Comparison of ENCODE assay signal across 7 cellular contexts in the genomic region with DNA sequence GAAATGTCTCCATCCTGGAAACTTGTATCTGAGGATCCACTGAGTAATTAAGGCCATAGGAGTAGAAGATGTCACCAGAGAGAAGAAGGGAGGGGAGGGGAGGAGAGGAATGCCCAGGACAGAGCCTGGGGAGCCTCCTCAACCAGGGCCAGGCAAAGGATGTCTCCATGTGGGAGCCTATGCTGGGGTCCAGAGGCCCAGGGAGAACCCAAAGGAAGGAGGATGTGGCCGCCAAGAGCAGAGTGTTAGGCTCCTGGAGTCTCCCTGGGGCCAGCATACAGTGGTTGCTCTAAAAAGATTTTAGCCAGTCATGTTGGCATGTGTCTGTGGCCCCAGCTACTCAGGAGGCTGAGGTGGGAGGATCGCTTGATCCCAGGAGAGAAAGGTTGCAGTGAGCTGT.
"Had no signal": no experiment of that assay in that cellular context is flagged by ENCODE, and none has a peak within 500 bp of the region (broad histone marks: within the 10 kb centered on the region; RNA-seq: fewer than 3 reads in every experiment).

No MANE protein-coding gene starts in this region.

- H3K4me3 Mint-ChIP-seq: GM23338, H9, HFFc6, IgD-negative memory B cell had no signal

- H3K27ac ChIP-seq: HL-60 had no signal

- H3K4me3 ChIP-seq: GM23338 had no signal

- H3K4me2 ChIP-seq: GM23338 had no signal

- H3K36me3 Mint-ChIP-seq: IgD-negative memory B cell had no signal

- H3K9me3 Mint-ChIP-seq: GM23338, HFFc6, IgD-negative memory B cell had no signal

- H3K27ac Mint-ChIP-seq: GM23338, H9, HFFc6 had no signal

- H2AFZ ChIP-seq: GM23338 had no signal

- H3K4me1 Mint-ChIP-seq: GM23338, H9, IgD-negative memory B cell had no signal

- DNase-seq: H9, HCEC 1CT, HFFc6, KBM-7 had no signal
